ENCODE assay signal across 10 cellular contexts in genomic region chr4:108861339-108861738, GRCh38.
DNase-seq lines count a peak whose midpoint lies in the region; ATAC-seq and TF ChIP-seq lines count a peak whose summit lies in the region.
"Had no signal": no experiment of that assay in that cellular context is flagged by ENCODE, and none has a peak within 500 bp of the region (broad histone marks: within the 10 kb centered on the region; RNA-seq: fewer than 3 reads in every experiment).

No MANE protein-coding gene starts in this region.

- no peak overlapping the region for H3K27ac ChIP-seq in mammary epithelial cell (ENCODE audit: insufficient read depth, low read depth, low read length)

- CTCF ChIA-PET in mammary epithelial cell (lab: Charles Lee; ENCODE audit: low non-redundant PET) = no interaction called here

- H3K4me3 Mint-ChIP-seq in activated T-helper 1 cell treated with anti-CD3 and anti-CD28 coated beads, Interleukin-12 subunit alpha, Interleukin-12 subunit beta, Interleukin-2, Interleukin-4 antibody, amounts not matched to agents 30 ng/mL and 10 ng/mL and 1 ng/mL, durations not matched to agents 14 hours and 24 hours and 36 hours = no peak overlapping the region
- H3K4me3 Mint-ChIP-seq: CD4-positive, CD25-positive, alpha-beta regulatory T cell had no signal

- no peaks in the 10 kb centered on the region for H4K20me1 ChIP-seq in mammary epithelial cell (ENCODE audit: insufficient read depth, low read length)

- no peaks in the 10 kb centered on the region for H3K9me3 ChIP-seq in mammary epithelial cell (replicated peaks; ENCODE audit: insufficient read depth, low read length)

- no peak overlapping the region for H2AFZ ChIP-seq in mammary epithelial cell (ENCODE audit: low read depth, low read length)

- H3K27me3 ChIP-seq in mammary epithelial cell (ENCODE audit: insufficient read depth, low read length) = peaks cover 2% of the 10 kb centered on the region

- H3K27me3 Mint-ChIP-seq in activated T-helper 1 cell treated with anti-CD3 and anti-CD28 coated beads, Interleukin-12 subunit alpha, Interleukin-12 subunit beta, Interleukin-2, Interleukin-4 antibody, amounts not matched to agents 30 ng/mL and 10 ng/mL and 1 ng/mL, durations not matched to agents 14 hours and 24 hours and 36 hours (ENCODE audit: insufficient read depth) = peaks cover 2% of the 10 kb centered on the region
- H3K27me3 Mint-ChIP-seq: CD4-positive, CD25-positive, alpha-beta regulatory T cell had no signal

- in situ Hi-C loops in KBM-7 (cut with MboI; ENCODE audit: low pct_unique_long_range_greater_than_20kb, low sequenced_read_pairs) (no loop called here), mammary epithelial cell (cut with MboI; ENCODE audit: low sequenced_read_pairs in 2 of 2) (no loop called here)

- WGBS in mammary epithelial cell (ENCODE audit: low coverage, missing lambda C conversion rate) = 77% methylated on average over 2 of the region's 2 CpGs

- dilution Hi-C loops in mammary epithelial cell (cut with HindIII; ENCODE audit: low sequenced_read_pairs) = no loop called here

- no peaks in the 10 kb centered on the region for H3K79me2 ChIP-seq in mammary epithelial cell (ENCODE audit: insufficient read depth, low read length)

- no peaks in the 10 kb centered on the region for H3K36me3 ChIP-seq in mammary epithelial cell (ENCODE audit: insufficient read depth, low read length)

- no peak overlapping the region for H3K27ac Mint-ChIP-seq in activated T-helper 1 cell treated with anti-CD3 and anti-CD28 coated beads, Interleukin-12 subunit alpha, Interleukin-12 subunit beta, Interleukin-2, Interleukin-4 antibody, amounts not matched to agents 30 ng/mL and 10 ng/mL and 1 ng/mL, durations not matched to agents 14 hours and 24 hours and 36 hours
- H3K27ac Mint-ChIP-seq: CD4-positive, CD25-positive, alpha-beta regulatory T cell had no signal

- peaks cover 8% of the 10 kb centered on the region for H3K4me1 Mint-ChIP-seq in activated T-helper 1 cell treated with anti-CD3 and anti-CD28 coated beads, Interleukin-12 subunit alpha, Interleukin-12 subunit beta, Interleukin-2, Interleukin-4 antibody, amounts not matched to agents 30 ng/mL and 10 ng/mL and 1 ng/mL, durations not matched to agents 14 hours and 24 hours and 36 hours (ENCODE audit: low read depth)
- H3K4me1 Mint-ChIP-seq: CD4-positive, CD25-positive, alpha-beta regulatory T cell had no signal

- intact Hi-C loops in mammary epithelial cell (cut with micrococcal nuclease) = no loop called here
- intact Hi-C loops in activated T-helper 1 cell treated with anti-CD3 and anti-CD28 coated beads, Interleukin-12 subunit alpha, Interleukin-12 subunit beta, Interleukin-2, Interleukin-4 antibody, amounts not matched to agents 30 ng/mL and 10 ng/mL and 1 ng/mL, durations not matched to agents 14 hours and 24 hours and 36 hours (cut with micrococcal nuclease) = no loop called here

- ATAC-seq in left lobe of liver = peak; percentile 74
- ATAC-seq in HG02610 (IDR thresholded peaks at IDR 0.05; ENCODE audit: unreplicated experiment) = no peak

- H3K4me2 ChIP-seq in mammary epithelial cell (ENCODE audit: insufficient read depth, low read depth, low read length) = no peak overlapping the region

- DNase-seq in EH (ENCODE audit: low read depth) = peak; percentile 42
- peak; percentile 29 for DNase-seq in KBM-7
- DNase-seq in mammary epithelial cell = peak; percentile 8
- DNase-seq in left lobe of liver (ENCODE audit: low spot score) = no peak
- no peak for DNase-seq in activated T-helper 1 cell treated with anti-CD3 and anti-CD28 coated beads, Interleukin-12 subunit alpha, Interleukin-12 subunit beta, Interleukin-2, Interleukin-4 antibody, amounts not matched to agents 30 ng/mL and 10 ng/mL and 1 ng/mL, durations not matched to agents 14 hours and 24 hours and 36 hours (ENCODE audit: low spot score)
- no peak for DNase-seq in erythroblast (lab: John Stamatoyannopoulos, UW)
- DNase-seq in NCI-H446 treated with DMSO at 0.1 percent for 48 hours (lab: John Stamatoyannopoulos, UW) = no peak
- DNase-seq: aorta; CD4-positive, CD25-positive, alpha-beta regulatory T cell had no signal

- H3K4me1 ChIP-seq in mammary epithelial cell (ENCODE audit: insufficient read depth, low read length) = no peaks in the 10 kb centered on the region

- no peak overlapping the region for H3K4me3 ChIP-seq in mammary epithelial cell (replicated peaks in 1 of 3; ENCODE audit: insufficient read depth in 1 of 3, low read depth in 2 of 3, low read length in 3 of 3)

- no peaks in the 10 kb centered on the region for H3K36me3 Mint-ChIP-seq in activated T-helper 1 cell treated with anti-CD3 and anti-CD28 coated beads, Interleukin-12 subunit alpha, Interleukin-12 subunit beta, Interleukin-2, Interleukin-4 antibody, amounts not matched to agents 30 ng/mL and 10 ng/mL and 1 ng/mL, durations not matched to agents 14 hours and 24 hours and 36 hours (ENCODE audit: low read depth)
- H3K36me3 Mint-ChIP-seq: CD4-positive, CD25-positive, alpha-beta regulatory T cell had no signal

- H3K9ac ChIP-seq in mammary epithelial cell (ENCODE audit: insufficient read depth, low read length) = no peak overlapping the region

- TF ChIP-seq CTCF in mammary epithelial cell (conservative IDR thresholded peaks at IDR 0.05 in 1 of 2, IDR thresholded peaks at IDR 0.05 in 1 of 2; ENCODE audit: extremely low read depth in 1 of 2, insufficient read depth in 1 of 2, low read depth in 1 of 2, low read length in 2 of 2) = no peak

- H3K9me3 Mint-ChIP-seq in activated T-helper 1 cell treated with anti-CD3 and anti-CD28 coated beads, Interleukin-12 subunit alpha, Interleukin-12 subunit beta, Interleukin-2, Interleukin-4 antibody, amounts not matched to agents 30 ng/mL and 10 ng/mL and 1 ng/mL, durations not matched to agents 14 hours and 24 hours and 36 hours = no peaks in the 10 kb centered on the region
- H3K9me3 Mint-ChIP-seq: CD4-positive, CD25-positive, alpha-beta regulatory T cell had no signal

- BruUV-seq in mammary epithelial cell (replicated peaks; lab: Mats Ljungman, UMichigan) = no TSS peak

- no peak for TF ChIP-seq POLR2A in erythroblast (IDR thresholded peaks at IDR 0.05; ENCODE audit: low read length)

Comparison
In these comparisons a context has a peak if more than half of its experiments do, and no peak if none do; other contexts are left out.
1. DNase-seq: peak in EH (single experiment), KBM-7 (single experiment) and mammary epithelial cell (single experiment); none in left lobe of liver (single experiment), activated T-helper 1 cell treated with anti-CD3 and anti-CD28 coated beads, Interleukin-12 subunit alpha, Interleukin-12 subunit beta, Interleukin-2, Interleukin-4 antibody, amounts not matched to agents 30 ng/mL and 10 ng/mL and 1 ng/mL, durations not matched to agents 14 hours and 24 hours and 36 hours (single experiment), erythroblast (0 of 2) and NCI-H446 treated with DMSO at 0.1 percent for 48 hours (single experiment).